ENCODE assay signal across 17 cellular contexts in genomic region chr11:100888836-100889235, GRCh38.
DNase-seq lines count a peak whose midpoint lies in the region; ATAC-seq and TF ChIP-seq lines count a peak whose summit lies in the region.
"Had no signal": no experiment of that assay in that cellular context is flagged by ENCODE, and none has a peak within 500 bp of the region (broad histone marks: within the 10 kb centered on the region; RNA-seq: fewer than 3 reads in every experiment).

No MANE protein-coding gene starts in this region.

- H3K4me2 ChIP-seq in osteoblast (ENCODE audit: insufficient read depth, low read length): no peak overlapping the region

- ATAC-seq in HG03521 (IDR thresholded peaks at IDR 0.05; ENCODE audit: unreplicated experiment) (no peak), HG02642 (IDR thresholded peaks at IDR 0.05; ENCODE audit: poor library complexity, unreplicated experiment) (no peak)
- no peak for ATAC-seq in stimulated activated naive B cell treated with anti-CD40 and anti-IgM and Interleukin-4, amounts not matched to agents 10 μg/mL and 1 μg/mL and 100 μg/mL, for 72 hours (replicated peaks)
- ATAC-seq: CD8-positive, alpha-beta T cell had no signal

- no peaks in the 10 kb centered on the region for H3K79me2 ChIP-seq in osteoblast (ENCODE audit: insufficient read depth, low read length)

- no peaks in the 10 kb centered on the region for H3K9me3 ChIP-seq in osteoblast (ENCODE audit: low read depth, low read length)
- H3K9me3 ChIP-seq: Caco-2 had no signal

- H3K27ac Mint-ChIP-seq in stimulated activated naive B cell treated with anti-CD40 and anti-IgM and Interleukin-4, amounts not matched to agents 10 μg/mL and 1 μg/mL and 100 μg/mL, for 72 hours: no peak overlapping the region
- H3K27ac Mint-ChIP-seq: CD14-positive monocyte; CD8-positive, alpha-beta T cell; H9 had no signal

- H3K9me3 Mint-ChIP-seq in stimulated activated naive B cell treated with anti-CD40 and anti-IgM and Interleukin-4, amounts not matched to agents 10 μg/mL and 1 μg/mL and 100 μg/mL, for 72 hours: no peaks in the 10 kb centered on the region
- H3K9me3 Mint-ChIP-seq: CD8-positive, alpha-beta T cell; H9 had no signal

- DNase-seq in HCEC 1CT (peak; percentile 57), amniotic epithelial cell (ENCODE audit: low read depth) (peak; percentile 61), iris pigment epithelial cell (ENCODE audit: low read depth) (peak; percentile 31), osteoblast (ENCODE audit: insufficient read length, low spot score, missing footprints) (peak; percentile 3), NCI-H2171 treated with DMSO at 0.1 percent for 48 hours (lab: John Stamatoyannopoulos, UW) (no peak)
- DNase-seq in stimulated activated naive B cell treated with anti-CD40 and anti-IgM and Interleukin-4, amounts not matched to agents 10 μg/mL and 1 μg/mL and 100 μg/mL, for 72 hours: no peak
- DNase-seq: Caco-2; CD8-positive, alpha-beta T cell; DND-41; GDM1; GOT3; H9 had no signal

- no peak overlapping the region for H3K4me3 ChIP-seq in osteoblast (ENCODE audit: insufficient read depth, low read length)

- H3K4me1 Mint-ChIP-seq in stimulated activated naive B cell treated with anti-CD40 and anti-IgM and Interleukin-4, amounts not matched to agents 10 μg/mL and 1 μg/mL and 100 μg/mL, for 72 hours: no peaks in the 10 kb centered on the region
- H3K4me1 Mint-ChIP-seq: CD14-positive monocyte had no signal

- no peaks in the 10 kb centered on the region for H3K36me3 Mint-ChIP-seq in stimulated activated naive B cell treated with anti-CD40 and anti-IgM and Interleukin-4, amounts not matched to agents 10 μg/mL and 1 μg/mL and 100 μg/mL, for 72 hours
- H3K36me3 Mint-ChIP-seq: CD14-positive monocyte; CD8-positive, alpha-beta T cell had no signal

- H4K20me1 ChIP-seq in osteoblast (ENCODE audit: insufficient read depth, low read length): no peaks in the 10 kb centered on the region

- no peaks in the 10 kb centered on the region for H3K27me3 ChIP-seq in osteoblast (ENCODE audit: insufficient read depth, low read length)

- no peak overlapping the region for H3K27ac ChIP-seq in osteoblast (ENCODE audit: low read depth, low read length)
- H3K27ac ChIP-seq: 22Rv1, HL-60 had no signal

- no peak overlapping the region for H2AFZ ChIP-seq in osteoblast (ENCODE audit: low read length)

- peaks cover 19% of the 10 kb centered on the region for H3K4me1 ChIP-seq in osteoblast (ENCODE audit: insufficient read depth, low read length)
- H3K4me1 ChIP-seq: Caco-2 had no signal

- no peak for TF ChIP-seq CTCF in osteoblast (IDR thresholded peaks at IDR 0.05; ENCODE audit: extremely low read depth, low read depth, low read length)

- no peaks in the 10 kb centered on the region for H3K36me3 ChIP-seq in osteoblast (ENCODE audit: insufficient read depth, low read length)

- no peak overlapping the region for H3K4me3 Mint-ChIP-seq in stimulated activated naive B cell treated with anti-CD40 and anti-IgM and Interleukin-4, amounts not matched to agents 10 μg/mL and 1 μg/mL and 100 μg/mL, for 72 hours
- H3K4me3 Mint-ChIP-seq: CD14-positive monocyte; CD8-positive, alpha-beta T cell; H9 had no signal

- H3K27me3 Mint-ChIP-seq in stimulated activated naive B cell treated with anti-CD40 and anti-IgM and Interleukin-4, amounts not matched to agents 10 μg/mL and 1 μg/mL and 100 μg/mL, for 72 hours: no peaks in the 10 kb centered on the region

Comparison
In these comparisons a context has a peak if more than half of its experiments do, and no peak if none do; other contexts are left out.
1. DNase-seq: peak in HCEC 1CT (single experiment), amniotic epithelial cell (single experiment), iris pigment epithelial cell (single experiment) and osteoblast (single experiment); none in stimulated activated naive B cell treated with anti-CD40 and anti-IgM and Interleukin-4, amounts not matched to agents 10 μg/mL and 1 μg/mL and 100 μg/mL, for 72 hours (single experiment) and NCI-H2171 treated with DMSO at 0.1 percent for 48 hours (single experiment).